ENCODE assay signal across 20 cellular contexts in the genomic region with DNA sequence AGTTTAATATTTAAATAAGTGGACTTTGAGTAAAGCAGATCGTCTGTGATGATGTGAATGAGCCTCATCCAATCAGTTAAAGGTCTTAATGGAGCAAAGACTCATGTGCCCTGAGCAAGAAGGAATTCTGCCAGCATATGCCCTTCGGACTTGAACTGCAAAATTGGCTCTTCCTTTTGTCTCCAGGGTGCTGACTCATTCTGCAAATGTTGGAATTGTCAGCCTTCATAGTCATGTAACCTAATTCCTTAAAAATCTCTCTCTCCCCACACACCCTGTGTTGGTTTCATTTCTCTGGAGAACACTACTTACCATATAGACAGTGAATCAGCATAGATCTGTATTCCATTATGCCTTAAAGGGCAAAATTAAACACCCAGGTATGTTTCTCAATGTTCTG.
A peak's percentile ranks its signal among the peaks of the same experiment; 100 is the strongest.
DNase-seq lines count a peak whose midpoint lies in the region; ATAC-seq, FAIRE-seq and TF ChIP-seq lines count a peak whose summit lies in the region.
"Had no signal": no experiment of that assay in that cellular context is flagged by ENCODE, and none has a peak within 500 bp of the region (broad histone marks: within the 10 kb centered on the region; RNA-seq: fewer than 3 reads in every experiment).

No MANE protein-coding gene starts in this region.

- H3K27me3 ChIP-seq in bronchial epithelial cell (ENCODE audit: control insufficient read depth, insufficient read depth, low read length) (no peaks in the 10 kb centered on the region), pancreas (no peaks in the 10 kb centered on the region), Caco-2 (replicated peaks; ENCODE audit: control insufficient read depth, insufficient read depth, low read length) (no peaks in the 10 kb centered on the region)
- H3K27me3 ChIP-seq: esophagus muscularis mucosa, left lung had no signal

- H3K4me1 ChIP-seq in pancreas (no peaks in the 10 kb centered on the region), Caco-2 (peaks cover 8% of the 10 kb centered on the region; the same call in 1 of the 2 replicates)
- H3K4me1 ChIP-seq: esophagus muscularis mucosa, left lung had no signal

- no TSS peak for BruUV-seq in Caco-2 (replicated peaks; lab: Mats Ljungman, UMichigan)

- no peaks in the 10 kb centered on the region for H3K9me3 ChIP-seq in pancreas
- H3K9me3 ChIP-seq in Caco-2 = no peaks in the 10 kb centered on the region
- H3K9me3 ChIP-seq: esophagus muscularis mucosa had no signal

- H3K27ac ChIP-seq in pancreas (peak overlapping the region in 3 of 4 donors; percentile 20 to 45 (median 42)), substantia nigra (ENCODE audit: low read depth, low read length, poor library complexity, severe bottlenecking) (no peak overlapping the region)
- H3K27ac ChIP-seq: dorsolateral prefrontal cortex, esophagus muscularis mucosa, left lung had no signal

- no peaks in the 10 kb centered on the region for H3K36me3 Mint-ChIP-seq in Caco-2 (ENCODE audit: insufficient read depth, unreplicated experiment)
- H3K36me3 Mint-ChIP-seq: IgD-negative memory B cell had no signal

- intact Hi-C loops in pancreas (cut with DNase I) (no loop called here), Caco-2 (cut with micrococcal nuclease; ENCODE audit: unreplicated experiment) (no loop called here)

- DNase-seq in DMS53 treated with DMSO at 0.1 percent for 48 hours (lab: John Stamatoyannopoulos, UW; ENCODE audit: unreplicated experiment) (peak; percentile 52), RKO (ENCODE audit: low spot score) (peak; percentile 32), bronchial epithelial cell (ENCODE audit: low read depth) (peak; percentile 43), pancreas (peak in 2 of 6 donors; percentile 10 to 12), Caco-2 (no peak), substantia nigra (lab: John Stamatoyannopoulos, UW) (no peak), NCI-H2196 treated with DMSO at 0.1 percent for 48 hours (lab: John Stamatoyannopoulos, UW; ENCODE audit: unreplicated experiment) (no peak)
- DNase-seq: activated CD4-positive, alpha-beta memory T cell treated with anti-CD3 and anti-CD28 coated beads, Interleukin-2, amount 10 ng/mL, durations not matched to agents 7 days and 5 days; anterior cingulate cortex; dorsolateral prefrontal cortex; GOT3; hypothalamus; left lung; NCI-H1436; NCI-H446 treated with DMSO at 0.1 percent for 48 hours; stimulated activated CD4-positive, alpha-beta T cell treated with anti-CD3 and anti-CD28 coated beads, Interleukin-2, amount 100 ng/mL, for 24 hours had no signal

- CTCF ChIA-PET in Caco-2 (lab: Charles Lee) = no interaction called here

- H3K27ac Mint-ChIP-seq in Caco-2 (ENCODE audit: unreplicated experiment) = no peak overlapping the region
- H3K27ac Mint-ChIP-seq: activated CD4-positive, alpha-beta memory T cell treated with anti-CD3 and anti-CD28 coated beads, Interleukin-2, amount 10 ng/mL, durations not matched to agents 7 days and 5 days; activated T-helper 1 cell treated with anti-CD3 and anti-CD28 coated beads, Interleukin-12 subunit alpha, Interleukin-12 subunit beta, Interleukin-2, Interleukin-4 antibody, amounts not matched to agents 30 ng/mL and 10 ng/mL and 1 ng/mL, durations not matched to agents 14 hours and 24 hours and 36 hours; IgD-negative memory B cell had no signal

- H3K27me3 Mint-ChIP-seq in Caco-2 (ENCODE audit: insufficient read depth, unreplicated experiment) = peaks cover 2% of the 10 kb centered on the region
- H3K27me3 Mint-ChIP-seq: activated CD4-positive, alpha-beta memory T cell treated with anti-CD3 and anti-CD28 coated beads, Interleukin-2, amount 10 ng/mL, durations not matched to agents 7 days and 5 days; IgD-negative memory B cell had no signal

- no peaks in the 10 kb centered on the region for H3K36me3 ChIP-seq in bronchial epithelial cell (ENCODE audit: control insufficient read depth, insufficient read depth, low read length)
- no peaks in the 10 kb centered on the region for H3K36me3 ChIP-seq in pancreas
- H3K36me3 ChIP-seq in Caco-2 (ENCODE audit: control insufficient read depth, insufficient read depth, low read length) = no peaks in the 10 kb centered on the region
- H3K36me3 ChIP-seq: esophagus muscularis mucosa, left lung had no signal

- H3K4me1 Mint-ChIP-seq in Caco-2 (ENCODE audit: low read depth, unreplicated experiment) = peaks cover 7% of the 10 kb centered on the region
- H3K4me1 Mint-ChIP-seq: activated CD4-positive, alpha-beta memory T cell treated with anti-CD3 and anti-CD28 coated beads, Interleukin-2, amount 10 ng/mL, durations not matched to agents 7 days and 5 days; IgD-negative memory B cell had no signal

- TF ChIP-seq CTCF in bronchial epithelial cell (IDR thresholded peaks at IDR 0.05; ENCODE audit: insufficient read depth, low read length, severe bottlenecking) (no peak), pancreas (IDR thresholded peaks at IDR 0.05) (no peak), Caco-2 (IDR thresholded peaks at IDR 0.05; ENCODE audit: insufficient read depth in 1 of 2, low read depth in 1 of 2, low read length in 1 of 2, severe bottlenecking in 1 of 2, unreplicated experiment in 1 of 2) (no peak)

- peak; percentile 41 to 80 (median 66) for ATAC-seq in pancreas
- ATAC-seq in GM21825 (IDR thresholded peaks at IDR 0.05; ENCODE audit: unreplicated experiment) = no peak
- ATAC-seq: left lung had no signal

- no peaks in the 10 kb centered on the region for H3K9me3 Mint-ChIP-seq in Caco-2 (ENCODE audit: unreplicated experiment)
- H3K9me3 Mint-ChIP-seq: activated T-helper 1 cell treated with anti-CD3 and anti-CD28 coated beads, Interleukin-12 subunit alpha, Interleukin-12 subunit beta, Interleukin-2, Interleukin-4 antibody, amounts not matched to agents 30 ng/mL and 10 ng/mL and 1 ng/mL, durations not matched to agents 14 hours and 24 hours and 36 hours had no signal

- no peak overlapping the region for H3K4me3 ChIP-seq in bronchial epithelial cell (ENCODE audit: low read depth, low read length)
- no peak overlapping the region for H3K4me3 ChIP-seq in pancreas
- no peak overlapping the region for H3K4me3 ChIP-seq in Caco-2 (ENCODE audit: low read depth, low read length)
- H3K4me3 ChIP-seq: dorsolateral prefrontal cortex, esophagus muscularis mucosa, left lung had no signal

- no peak overlapping the region for H3K4me3 Mint-ChIP-seq in Caco-2 (ENCODE audit: unreplicated experiment)
- H3K4me3 Mint-ChIP-seq: activated CD4-positive, alpha-beta memory T cell treated with anti-CD3 and anti-CD28 coated beads, Interleukin-2, amount 10 ng/mL, durations not matched to agents 7 days and 5 days; activated T-helper 1 cell treated with anti-CD3 and anti-CD28 coated beads, Interleukin-12 subunit alpha, Interleukin-12 subunit beta, Interleukin-2, Interleukin-4 antibody, amounts not matched to agents 30 ng/mL and 10 ng/mL and 1 ng/mL, durations not matched to agents 14 hours and 24 hours and 36 hours; IgD-negative memory B cell had no signal

- WGBS in pancreas, 2 donors = 26 to 27% methylated on average over 2 of the region's 2 CpGs

- POLR2A ChIA-PET in Caco-2 (lab: Charles Lee) = no interaction called here

- no peak for FAIRE-seq in bronchial epithelial cell (lab: Jason Lieb, UNC)
- no peak for FAIRE-seq in pancreas (lab: Jason Lieb, UNC)

Comparison
In these comparisons a context has a peak if more than half of its experiments do, and no peak if none do; other contexts are left out.
1. DNase-seq: peak in DMS53 treated with DMSO at 0.1 percent for 48 hours (single experiment), RKO (single experiment) and bronchial epithelial cell (single experiment); none in Caco-2 (0 of 2), substantia nigra (0 of 49) and NCI-H2196 treated with DMSO at 0.1 percent for 48 hours (single experiment).